In genomic region chrX:76279007-76279406, GRCh38 we compare ENCODE assay signal across 9 cellular contexts.
A peak's percentile ranks its signal among the peaks of the same experiment; 100 is the strongest.
DNase-seq lines count a peak whose midpoint lies in the region; ATAC-seq and TF ChIP-seq lines count a peak whose summit lies in the region.
"Had no signal": no experiment of that assay in that cellular context is flagged by ENCODE, and none has a peak within 500 bp of the region (broad histone marks: within the 10 kb centered on the region; RNA-seq: fewer than 3 reads in every experiment).

No MANE protein-coding gene starts in this region.

- POLR2A ChIA-PET in HCT116 (lab: Charles Lee) = no interaction called here

- H3K79me2 ChIP-seq in HCT116 (ENCODE audit: insufficient read depth, low read length) = no peaks in the 10 kb centered on the region

- no peaks in the 10 kb centered on the region for H4K20me1 ChIP-seq in HCT116 (ENCODE audit: insufficient read depth)
- H4K20me1 ChIP-seq: BLaER1 treated with 17β-estradiol and CSF1 and Interleukin-3, amounts not matched to agents 10 nM and 100 nM had no signal

- H3K9me2 ChIP-seq in HCT116 (ENCODE audit: insufficient read depth) = no peaks in the 10 kb centered on the region

- H3K9ac ChIP-seq in HCT116 (ENCODE audit: low read length) = no peak overlapping the region
- H3K9ac ChIP-seq: BLaER1 treated with 17β-estradiol and CSF1 and Interleukin-3, amounts not matched to agents 10 nM and 100 nM had no signal

- TF ChIP-seq RAD21 in HCT116 (IDR thresholded peaks at IDR 0.05; ENCODE audit: low read depth) = peak; percentile 66

- CTCF ChIA-PET in HCT116 (lab: Charles Lee) = interaction anchor here (1.2 to 1.8 kb wide), 3 partner anchors 176 to 1750 kb away, joined by 7 to 26 read pairs (median 14); no protein-coding TSS in a partner anchor

- no peak overlapping the region for H3K4me3 Mint-ChIP-seq in osteocyte (ENCODE audit: unreplicated experiment)

- TF ChIP-seq CTCF in HCT116 (IDR thresholded peaks at IDR 0.05 in 2 of 3, conservative IDR thresholded peaks at IDR 0.05 in 1 of 3; ENCODE audit: borderline replicate concordance in 1 of 3, insufficient read depth in 1 of 3, low read depth in 2 of 3, low read length in 2 of 3) = peak; percentile 35 to 60 (median 56); a peak in 4 of 6 replicates
- peak; percentile 68 for TF ChIP-seq CTCF in osteocyte (IDR thresholded peaks at IDR 0.05)

- H3K27ac Mint-ChIP-seq in osteocyte (ENCODE audit: unreplicated experiment) = no peak overlapping the region

- H3K4me1 Mint-ChIP-seq in osteocyte (ENCODE audit: unreplicated experiment) = no peaks in the 10 kb centered on the region

- DNase-seq in NCI-H1436 (lab: John Stamatoyannopoulos, UW) (peak; percentile 3), NCI-H1436 treated with DMSO at 0.1 percent for 48 hours (lab: John Stamatoyannopoulos, UW) (no peak), HCT116 (ENCODE audit: low read depth, low spot score) (peak; percentile 22), NCI-H345 (lab: John Stamatoyannopoulos, UW) (peak; percentile 55), fibroblast of gingiva (ENCODE audit: low read depth) (peak; percentile 1), osteocyte (ENCODE audit: extremely low spot score, unreplicated experiment) (no peak), DMS79 (lab: John Stamatoyannopoulos, UW) (no peak)
- peak; percentile 19 to 39 for DNase-seq in activated CD4-positive, alpha-beta T cell treated with anti-CD3 and anti-CD28 coated beads, Interleukin-2, amount 50 U/mL, for 4 hours

- H3K9me3 ChIP-seq in HCT116 (ENCODE audit: control insufficient read depth in 1 of 2, insufficient read depth in 1 of 2, low read depth in 1 of 2, low read length in 2 of 2) = no peaks in the 10 kb centered on the region

- H3K9me3 Mint-ChIP-seq in osteocyte (ENCODE audit: unreplicated experiment) = peaks cover 12% of the 10 kb centered on the region

- RAD21 ChIA-PET in HCT116 (lab: Charles Lee; ENCODE audit: low non-redundant PET in 1 of 2, low total read pairs in 2 of 2, uncharacterized antibody in 2 of 2, unreplicated experiment in 2 of 2) = interaction anchor here in 1 of 2 experiments (1.3 kb wide), 1 partner anchor 176 kb away, joined by 6 read pairs; no protein-coding TSS in a partner anchor

- no peaks in the 10 kb centered on the region for H3K27me3 ChIP-seq in HCT116 (ENCODE audit: insufficient read depth, low read length)

- no peak overlapping the region for H3K4me3 ChIP-seq in HCT116 (replicated peaks in 1 of 2; ENCODE audit: low read depth in 1 of 2, low read length in 2 of 2)
- H3K4me3 ChIP-seq: BLaER1 treated with 17β-estradiol and CSF1 and Interleukin-3, amounts not matched to agents 10 nM and 100 nM had no signal

- TF ChIP-seq POLR2A in HCT116 (IDR thresholded peaks at IDR 0.05; ENCODE audit: borderline replicate concordance, extremely low read depth, insufficient read depth, insufficient read length) = no peak

- intact Hi-C loops in HCT116 (cut with micrococcal nuclease) = loop anchor here (2.0 to 10.0 kb wide), 3 partner anchors 176 to 1750 kb away; no protein-coding TSS in a partner anchor

- BruUV-seq in HCT116 (replicated peaks; lab: Mats Ljungman, UMichigan) = no TSS peak

- H2AFZ ChIP-seq in HCT116 (ENCODE audit: low read depth, low read length, poor library complexity, severe bottlenecking) = no peak overlapping the region

- no peaks in the 10 kb centered on the region for H3K27me3 Mint-ChIP-seq in osteocyte (ENCODE audit: unreplicated experiment)

- H3K36me3 ChIP-seq in HCT116 (ENCODE audit: control insufficient read depth in 1 of 2, insufficient read depth in 2 of 2, low read length in 2 of 2) = no peaks in the 10 kb centered on the region
- H3K36me3 ChIP-seq: BLaER1 treated with 17β-estradiol and CSF1 and Interleukin-3, amounts not matched to agents 10 nM and 100 nM had no signal

- no peaks in the 10 kb centered on the region for H3K4me1 ChIP-seq in HCT116 (ENCODE audit: control insufficient read depth in 1 of 2, insufficient read depth in 2 of 2, low read length in 2 of 2)
- H3K4me1 ChIP-seq: BLaER1 treated with 17β-estradiol and CSF1 and Interleukin-3, amounts not matched to agents 10 nM and 100 nM had no signal

- H3K4me2 ChIP-seq in HCT116 (ENCODE audit: low read length) = no peak overlapping the region
- H3K4me2 ChIP-seq: BLaER1 treated with 17β-estradiol and CSF1 and Interleukin-3, amounts not matched to agents 10 nM and 100 nM had no signal

- no peak overlapping the region for H3K27ac ChIP-seq in HCT116 (ENCODE audit: low read depth, low read length)
- H3K27ac ChIP-seq: BLaER1 treated with 17β-estradiol and CSF1 and Interleukin-3, amounts not matched to agents 10 nM and 100 nM had no signal

- H3K36me3 Mint-ChIP-seq in osteocyte (ENCODE audit: unreplicated experiment) = no peaks in the 10 kb centered on the region

- ATAC-seq in HCT116 = peak; percentile 69

TF ChIP-seq in HCT116, 20 proteins besides CTCF, POLR2A, EP300 and RAD21:
- TF ChIP-seq EGR1 (IDR thresholded peaks at IDR 0.05; ENCODE audit: low read depth) (no peak), CBX3 (IDR thresholded peaks at IDR 0.05; ENCODE audit: low read depth) (no peak), SIN3A (IDR thresholded peaks at IDR 0.05; ENCODE audit: low read depth) (no peak), EZH2phosphoT487 (IDR thresholded peaks at IDR 0.05; ENCODE audit: borderline replicate concordance) (no peak), ATF3 (IDR thresholded peaks at IDR 0.05) (no peak), FOSL1 (IDR thresholded peaks at IDR 0.05; ENCODE audit: low read depth) (no peak), ZNF274 (IDR thresholded peaks at IDR 0.05; ENCODE audit: low read depth, low read length) (no peak), SRF (IDR thresholded peaks at IDR 0.05; ENCODE audit: low read depth) (no peak), TCF7L2 (IDR thresholded peaks at IDR 0.05; ENCODE audit: borderline replicate concordance, extremely low read depth, insufficient read depth, insufficient read length) (no peak), ELF1 (IDR thresholded peaks at IDR 0.05; ENCODE audit: borderline replicate concordance, low read depth) (no peak), POLR2AphosphoS5 (IDR thresholded peaks at IDR 0.05; ENCODE audit: low read depth, low read length) (no peak), EZH2 (IDR thresholded peaks at IDR 0.05) (no peak)
- TF ChIP-seq, protein P1, sequence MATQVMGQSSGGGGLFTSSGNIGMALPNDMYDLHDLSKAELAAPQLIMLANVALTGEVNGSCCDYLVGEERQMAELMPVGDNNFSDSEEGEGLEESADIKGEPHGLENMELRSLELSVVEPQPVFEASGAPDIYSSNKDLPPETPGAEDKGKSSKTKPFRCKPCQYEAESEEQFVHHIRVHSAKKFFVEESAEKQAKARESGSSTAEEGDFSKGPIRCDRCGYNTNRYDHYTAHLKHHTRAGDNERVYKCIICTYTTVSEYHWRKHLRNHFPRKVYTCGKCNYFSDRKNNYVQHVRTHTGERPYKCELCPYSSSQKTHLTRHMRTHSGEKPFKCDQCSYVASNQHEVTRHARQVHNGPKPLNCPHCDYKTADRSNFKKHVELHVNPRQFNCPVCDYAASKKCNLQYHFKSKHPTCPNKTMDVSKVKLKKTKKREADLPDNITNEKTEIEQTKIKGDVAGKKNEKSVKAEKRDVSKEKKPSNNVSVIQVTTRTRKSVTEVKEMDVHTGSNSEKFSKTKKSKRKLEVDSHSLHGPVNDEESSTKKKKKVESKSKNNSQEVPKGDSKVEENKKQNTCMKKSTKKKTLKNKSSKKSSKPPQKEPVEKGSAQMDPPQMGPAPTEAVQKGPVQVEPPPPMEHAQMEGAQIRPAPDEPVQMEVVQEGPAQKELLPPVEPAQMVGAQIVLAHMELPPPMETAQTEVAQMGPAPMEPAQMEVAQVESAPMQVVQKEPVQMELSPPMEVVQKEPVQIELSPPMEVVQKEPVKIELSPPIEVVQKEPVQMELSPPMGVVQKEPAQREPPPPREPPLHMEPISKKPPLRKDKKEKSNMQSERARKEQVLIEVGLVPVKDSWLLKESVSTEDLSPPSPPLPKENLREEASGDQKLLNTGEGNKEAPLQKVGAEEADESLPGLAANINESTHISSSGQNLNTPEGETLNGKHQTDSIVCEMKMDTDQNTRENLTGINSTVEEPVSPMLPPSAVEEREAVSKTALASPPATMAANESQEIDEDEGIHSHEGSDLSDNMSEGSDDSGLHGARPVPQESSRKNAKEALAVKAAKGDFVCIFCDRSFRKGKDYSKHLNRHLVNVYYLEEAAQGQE (IDR thresholded peaks at IDR 0.05; ENCODE audit: low read depth) = no peak

Comparison
In these comparisons a context has a peak if more than half of its experiments do, and no peak if none do; other contexts are left out.
1. DNase-seq: peak in NCI-H1436 (single experiment), HCT116 (single experiment), NCI-H345 (single experiment), activated CD4-positive, alpha-beta T cell treated with anti-CD3 and anti-CD28 coated beads, Interleukin-2, amount 50 U/mL, for 4 hours (2 of 2) and fibroblast of gingiva (single experiment); none in NCI-H1436 treated with DMSO at 0.1 percent for 48 hours (single experiment), osteocyte (single experiment) and DMS79 (single experiment).